Comparison of ENCODE assay signal across 8 cellular contexts in genomic region chr3:129026728-129027543, GRCh38. TPM values are rescaled to one million over a fixed set of nuclear protein-coding genes. Genes with fewer than 3 reads are reported as not detected.
DNase-seq lines count a peak whose midpoint lies in the region; ATAC-seq, FAIRE-seq and TF ChIP-seq lines count a peak whose summit lies in the region.

No MANE protein-coding gene starts in this region.

- TF ChIP-seq EP300 in sigmoid colon (IDR thresholded peaks at IDR 0.05): no peak

- TF ChIP-seq POLR2A in sigmoid colon (IDR thresholded peaks at IDR 0.05): no peak

- no peaks in the 10 kb centered on the region for H3K27me3 ChIP-seq in sigmoid colon

- peaks cover 12% of the 10 kb centered on the region for H3K4me1 Mint-ChIP-seq in T-helper 2 cell treated with Interferon-gamma antibody and Interleukin-4, amounts not matched to agents 5 μg/mL and 100 μg/mL, for 36 hours (ENCODE audit: low read depth)

- no peaks in the 10 kb centered on the region for H3K9me3 Mint-ChIP-seq in T-helper 2 cell treated with Interferon-gamma antibody and Interleukin-4, amounts not matched to agents 5 μg/mL and 100 μg/mL, for 36 hours

- peaks cover 0 to 3% (median 0%) of the 10 kb centered on the region in 4 donors for H3K9me3 ChIP-seq in sigmoid colon

- H3K27ac Mint-ChIP-seq in T-helper 2 cell treated with Interferon-gamma antibody and Interleukin-4, amounts not matched to agents 5 μg/mL and 100 μg/mL, for 36 hours: peak overlapping the region; percentile 89

- WGBS in sigmoid colon, 2 donors: 5% methylated on average over 54 of the region's 54 CpGs

- H3K4me3 ChIP-seq in astrocyte of the spinal cord (ENCODE audit: low read depth, low read length): no peak overlapping the region
- peak overlapping the region; percentile 18 to 57 (median 38) for H3K4me3 ChIP-seq in sigmoid colon

- intact Hi-C loops in sigmoid colon (cut with DNase I): no loop called here

- peaks cover 0 to 30% (median 19%) of the 10 kb centered on the region in 4 donors for H3K4me1 ChIP-seq in sigmoid colon

- H3K27ac ChIP-seq in sigmoid colon: peak overlapping the region; percentile 58 to 64 (median 62)

- DNase-seq in NCI-H146 (lab: John Stamatoyannopoulos, UW): peak; percentile 99
- peak; percentile 93 for DNase-seq in T-helper 2 cell treated with Interferon-gamma antibody and Interleukin-4, amounts not matched to agents 5 μg/mL and 100 μg/mL, for 36 hours (ENCODE audit: low spot score)
- peak; percentile 78 for DNase-seq in astrocyte of the spinal cord (ENCODE audit: low read depth, low spot score)
- peak; percentile 25 for DNase-seq in iPS DF 4.7 (ENCODE audit: extremely low read depth, low spot score)
- DNase-seq in sigmoid colon: peak; percentile 95
- no peak for DNase-seq in RCC 7860 (ENCODE audit: low spot score)

- peaks cover 3% of the 10 kb centered on the region for H3K27me3 Mint-ChIP-seq in T-helper 2 cell treated with Interferon-gamma antibody and Interleukin-4, amounts not matched to agents 5 μg/mL and 100 μg/mL, for 36 hours (ENCODE audit: low read depth)

- TF ChIP-seq CTCF in astrocyte of the spinal cord (IDR thresholded peaks at IDR 0.05; ENCODE audit: low read depth, low read length) (peak; percentile 14), sigmoid colon (IDR thresholded peaks at IDR 0.05) (peak in 2 of 4 experiments; percentile 27 to 46)

- H3K4me3 Mint-ChIP-seq in T-helper 2 cell treated with Interferon-gamma antibody and Interleukin-4, amounts not matched to agents 5 μg/mL and 100 μg/mL, for 36 hours: peak overlapping the region; percentile 81

- H3K36me3 ChIP-seq in sigmoid colon: no peaks in the 10 kb centered on the region

- in situ Hi-C loops in astrocyte of the spinal cord (cut with HindIII; ENCODE audit: low sequenced_read_pairs): no loop called here

- no peaks in the 10 kb centered on the region for H3K36me3 Mint-ChIP-seq in T-helper 2 cell treated with Interferon-gamma antibody and Interleukin-4, amounts not matched to agents 5 μg/mL and 100 μg/mL, for 36 hours (ENCODE audit: low read depth)

- FAIRE-seq in RCC 7860 (lab: Jason Lieb, UNC): no peak

- ATAC-seq in GM18499 (IDR thresholded peaks at IDR 0.05; ENCODE audit: insufficient read depth, unreplicated experiment) (peak; percentile 87), HG02885 (IDR thresholded peaks at IDR 0.05; ENCODE audit: poor library complexity, unreplicated experiment) (peak; percentile 99)

RNA-seq across cellular contexts. Expression of gene EFCC1, which starts 25.8 kb away (rescaled TPM):
- total RNA-seq in sigmoid colon: 10 to 100 TPM in 1 of 4 donors, 1 to 10 TPM in 3; 4.6 to 15.0 (median 5.3) TPM
- 1 to 10 TPM in 2 of 3 donors, under 1 TPM in 1; 0.46 to 2.4 (median 1.9) TPM for polyA plus RNA-seq in sigmoid colon

RNA-seq across cellular contexts. Expression of gene CFAP92, which starts 33.1 kb away (rescaled TPM):
- total RNA-seq in sigmoid colon: under 1 TPM in 3 of 4 donors, not detected in 1; under 0.01 to 0.83 (median 0.33) TPM
- 1 to 10 TPM in 1 of 3 donors, under 1 TPM in 1, not detected in 1; 0.61 to 1.2 TPM for polyA plus RNA-seq in sigmoid colon

RNA-seq across cellular contexts. Expression of gene GP9, which starts 33.6 kb away (rescaled TPM):
- total RNA-seq in sigmoid colon: not detected
- polyA plus RNA-seq in sigmoid colon: under 1 TPM in 1 of 3 donors, not detected in 2; 0.26 TPM
